In the genomic region with DNA sequence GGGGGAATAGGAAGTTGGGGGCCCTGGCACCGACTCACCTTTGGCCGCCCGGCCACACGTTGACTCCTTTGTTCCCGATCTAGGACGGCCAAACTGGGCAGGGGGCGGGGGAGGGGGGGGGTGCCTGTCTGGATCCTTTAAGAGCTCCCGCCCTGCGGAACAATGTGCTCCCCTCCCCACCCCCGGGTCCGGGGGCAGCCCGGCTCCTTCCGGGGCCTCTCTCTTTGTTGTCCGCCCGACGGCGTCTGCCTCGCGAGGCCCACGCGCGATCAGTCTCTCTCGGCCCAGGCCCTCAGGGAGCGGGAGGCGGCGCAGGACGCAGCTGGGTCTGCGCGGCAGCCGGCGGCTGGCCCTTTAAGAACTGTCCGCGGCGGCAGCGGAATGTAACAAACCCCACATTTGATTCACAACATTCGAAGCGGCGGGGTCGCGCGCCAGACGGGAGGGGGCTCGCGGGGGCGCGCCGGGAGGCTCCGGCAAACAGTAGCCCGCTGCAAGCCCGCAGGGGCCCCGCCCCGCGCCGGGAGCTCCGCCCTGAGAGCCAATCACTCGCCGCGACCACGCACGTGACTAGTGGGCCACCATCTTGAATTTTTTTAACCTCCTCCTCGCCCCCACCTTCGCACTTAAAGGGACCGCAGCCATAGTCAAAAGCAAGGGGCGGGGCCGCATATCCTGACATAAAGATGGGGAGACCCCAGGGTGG, we compare ENCODE assay signal across 7 cellular contexts.
A peak's percentile ranks its signal among the peaks of the same experiment; 100 is the strongest.
DNase-seq lines count a peak whose midpoint lies in the region; ATAC-seq lines count a peak whose summit lies in the region.

A gene (minus strand): TSS at position 501 of the 706 bp plus-strand sequence. CDS start 4,930 bp downstream, outside the sequence.

- peak; percentile 59 for ATAC-seq in GM18517 (IDR thresholded peaks at IDR 0.05; ENCODE audit: unreplicated experiment)
- ATAC-seq in HG03045 (IDR thresholded peaks at IDR 0.05; ENCODE audit: unreplicated experiment): peak; percentile 65

- DNase-seq in NCI-H2081 treated with DMSO at 0.1 percent for 48 hours (lab: John Stamatoyannopoulos, UW): peak; percentile 88
- DNase-seq in T1000 (lab: John Stamatoyannopoulos, UW): peak; percentile 94
- DNase-seq in astrocyte of the hippocampus (ENCODE audit: low read depth, low spot score): peak; percentile 99
- peak; percentile 95 to 98 for DNase-seq in hippocampal formation (lab: John Stamatoyannopoulos, UW)
- peak; percentile 98 for DNase-seq in retina

Comparison
In these comparisons a context has a peak if more than half of its experiments do, and no peak if none do; other contexts are left out.
1. Peak in every context shown above with its lines: DNase-seq and ATAC-seq.